In genomic region chr6:137590684-137591083, GRCh38 we compare ENCODE assay signal across 23 cellular contexts.
"Had no signal": no experiment of that assay in that cellular context is flagged by ENCODE, and none has a peak within 500 bp of the region (broad histone marks: within the 10 kb centered on the region; RNA-seq: fewer than 3 reads in every experiment).

No MANE protein-coding gene starts in this region.

- H3K4me2 ChIP-seq: hepatocyte had no signal

- H3K36me3 ChIP-seq: esophagus muscularis mucosa, gastroesophageal sphincter, heart left ventricle, left lung, lower lobe of right lung had no signal

- H3K4me3 ChIP-seq: coronary artery, dorsolateral prefrontal cortex, esophagus muscularis mucosa, gastroesophageal sphincter, heart left ventricle, hepatocyte, left lung, lower lobe of right lung, mucosa of descending colon had no signal

- FAIRE-seq: endothelial cell of umbilical vein, frontal cortex, kidney had no signal

- H3K4me1 ChIP-seq: esophagus muscularis mucosa, foreskin keratinocyte, gastroesophageal sphincter, heart left ventricle, left lung, lower lobe of right lung had no signal

- H2AFZ ChIP-seq: hepatocyte had no signal

- H3K27me3 ChIP-seq: esophagus muscularis mucosa, gastroesophageal sphincter, hepatocyte, left lung had no signal

- ATAC-seq: foreskin keratinocyte, gastroesophageal sphincter, heart left ventricle, left lung, left ventricle myocardium superior, lower lobe of right lung, mucosa of descending colon had no signal

- H3K79me2 ChIP-seq: hepatocyte had no signal

- DNase-seq: dermis blood vessel endothelial cell; dorsolateral prefrontal cortex; effector CD4-positive, alpha-beta T cell; effector memory CD4-positive, alpha-beta T cell; foreskin keratinocyte; heart left ventricle; hypothalamus; immature natural killer cell; islet precursor cell; kidney; kidney glomerular epithelial cell; left lung; left ventricle myocardium superior; lower lobe of right lung; mesenchymal stem cell; mucosa of descending colon; naive B cell had no signal

- H3K27ac ChIP-seq: coronary artery, dorsolateral prefrontal cortex, esophagus muscularis mucosa, foreskin keratinocyte, gastroesophageal sphincter, heart left ventricle, hepatocyte, left lung, lower lobe of right lung had no signal

- H3K9me3 ChIP-seq: lower lobe of right lung, mucosa of descending colon had no signal
